Comparison of ENCODE assay signal across 16 cellular contexts in the genomic region with DNA sequence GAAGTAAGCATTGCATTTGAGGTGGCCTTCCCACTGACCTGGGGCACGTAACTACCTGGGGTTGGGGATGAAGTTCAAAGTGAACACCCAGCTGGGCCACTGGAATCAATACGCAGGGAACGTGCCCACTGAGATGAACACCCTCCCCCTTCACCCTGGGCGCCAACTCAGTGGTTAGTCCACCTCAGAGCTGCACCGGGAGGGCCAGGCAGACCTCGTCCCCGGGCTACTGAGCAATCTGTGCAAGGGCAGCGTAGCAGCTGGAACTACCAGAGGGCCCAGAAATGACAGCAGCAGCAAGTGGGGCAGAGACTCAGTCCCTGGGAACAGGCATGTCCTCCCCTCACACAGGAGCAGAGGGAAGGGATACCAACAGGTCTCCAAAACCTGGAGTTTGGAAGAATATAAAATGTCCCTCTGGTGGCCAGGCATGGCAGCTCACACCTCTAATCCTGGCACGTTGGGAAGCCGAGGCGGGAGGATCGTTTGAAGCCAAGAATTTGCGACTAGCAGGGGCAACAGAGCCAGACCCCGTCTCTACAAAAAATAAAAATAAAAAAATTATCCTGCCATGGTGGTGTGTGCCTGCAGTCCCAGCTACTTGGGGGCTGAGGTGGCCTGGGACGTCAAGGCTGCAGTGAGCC.
A peak's percentile ranks its signal among the peaks of the same experiment; 100 is the strongest.
DNase-seq lines count a peak whose midpoint lies in the region; ATAC-seq, FAIRE-seq and TF ChIP-seq lines count a peak whose summit lies in the region.
"Had no signal": no experiment of that assay in that cellular context is flagged by ENCODE, and none has a peak within 500 bp of the region (broad histone marks: within the 10 kb centered on the region; RNA-seq: fewer than 3 reads in every experiment).

No MANE protein-coding gene starts in this region.

- DNase-seq in HepG2 (ENCODE audit: low spot score): no peak
- DNase-seq in right lobe of liver: no peak
- no peak for DNase-seq in glutamatergic neuron
- DNase-seq in NCI-H2196 (lab: John Stamatoyannopoulos, UW; ENCODE audit: unreplicated experiment): no peak
- DNase-seq in DMS 273 treated with DMSO at 0.1 percent for 48 hours (lab: John Stamatoyannopoulos, UW): no peak
- no peak for DNase-seq in natural killer cell treated with Interleukin-12 subunit alpha and Interleukin-12 subunit beta and Interleukin-15 and Interleukin-18, amount 100 ng/mL, for 72 hours (ENCODE audit: low spot score)
- DNase-seq in NCI-H2107 (lab: John Stamatoyannopoulos, UW): no peak
- DNase-seq: activated CD4-positive, alpha-beta memory T cell treated with anti-CD3 and anti-CD28 coated beads for 36 hours; mucosa of descending colon; NCI-H1048; NCI-H345; T1000 had no signal

- peaks cover 13% of the 10 kb centered on the region; the same call in 1 of the 2 replicates for H4K20me1 ChIP-seq in HepG2 (ENCODE audit: insufficient read depth, low read length)

- no peaks in the 10 kb centered on the region for H3K27me3 ChIP-seq in HepG2 (ENCODE audit: control insufficient read depth in 1 of 2, insufficient read depth in 2 of 2, low read length in 2 of 2)
- no peaks in the 10 kb centered on the region for H3K27me3 ChIP-seq in right lobe of liver
- H3K27me3 ChIP-seq: vagina had no signal

- TF ChIP-seq CTCF in HepG2 (CRISPR knock-in tag; IDR thresholded peaks at IDR 0.05) (no peak), right lobe of liver (IDR thresholded peaks at IDR 0.05) (peak in 1 of 4 donors; percentile 15), glutamatergic neuron (IDR thresholded peaks at IDR 0.05; ENCODE audit: partially characterized antibody, unreplicated experiment) (peak; percentile 70)

- H3K4me1 Mint-ChIP-seq in glutamatergic neuron (ENCODE audit: low read depth, unreplicated experiment): peaks cover 15% of the 10 kb centered on the region
- peaks cover 0 to 3% of the 10 kb centered on the region in 2 donors for H3K4me1 Mint-ChIP-seq in natural killer cell treated with Interleukin-12 subunit alpha and Interleukin-12 subunit beta and Interleukin-15 and Interleukin-18, amount 100 ng/mL, for 72 hours (ENCODE audit: low read depth in 2 of 2)

- H3K9me3 ChIP-seq in HepG2 (ENCODE audit: low read length): no peaks in the 10 kb centered on the region
- H3K9me3 ChIP-seq in right lobe of liver: no peaks in the 10 kb centered on the region
- H3K9me3 ChIP-seq: mucosa of descending colon, vagina had no signal

- peaks cover 2% of the 10 kb centered on the region for H3K9me3 Mint-ChIP-seq in glutamatergic neuron (ENCODE audit: unreplicated experiment)
- H3K9me3 Mint-ChIP-seq in natural killer cell treated with Interleukin-12 subunit alpha and Interleukin-12 subunit beta and Interleukin-15 and Interleukin-18, amount 100 ng/mL, for 72 hours: no peaks in the 10 kb centered on the region
- H3K9me3 Mint-ChIP-seq: activated CD4-positive, alpha-beta memory T cell treated with anti-CD3 and anti-CD28 coated beads for 36 hours; activated T-helper 2 cell treated with anti-CD3 and anti-CD28 coated beads, Interferon-gamma antibody, Interleukin-2, Interleukin-4, amounts not matched to agents 10 μg/mL and 5 μg/mL and 100 μg/mL, durations not matched to agents 14 hours and 24 hours and 36 hours had no signal

- H3K79me2 ChIP-seq in HepG2 (ENCODE audit: insufficient read depth, low read length): no peaks in the 10 kb centered on the region

- H3K4me2 ChIP-seq in HepG2 (ENCODE audit: low read depth, low read length): no peak overlapping the region

- WGBS in HepG2 (ENCODE audit: low lambda C conversion rate): 97% methylated on average over 14 of the region's 15 CpGs
- 64% methylated on average over 12 of the region's 15 CpGs for WGBS in right lobe of liver (ENCODE audit: insufficient coverage, low coverage, low lambda C conversion rate, missing lambda C conversion rate)

- TF ChIP-seq RAD21 in HepG2 (CRISPR knock-in tag; IDR thresholded peaks at IDR 0.05): no peak

- H3K36me3 ChIP-seq in HepG2 (replicated peaks in 1 of 2; ENCODE audit: control insufficient read depth in 1 of 2, insufficient read depth in 2 of 2, low read length in 2 of 2) (peaks cover 23 to 51% of the 10 kb centered on the region in 2 experiments), right lobe of liver (no peaks in the 10 kb centered on the region)
- H3K36me3 ChIP-seq: vagina had no signal

- H3K36me3 Mint-ChIP-seq in glutamatergic neuron (ENCODE audit: unreplicated experiment): no peaks in the 10 kb centered on the region
- H3K36me3 Mint-ChIP-seq in natural killer cell treated with Interleukin-12 subunit alpha and Interleukin-12 subunit beta and Interleukin-15 and Interleukin-18, amount 100 ng/mL, for 72 hours: no peaks in the 10 kb centered on the region
- H3K36me3 Mint-ChIP-seq: activated CD4-positive, alpha-beta memory T cell treated with anti-CD3 and anti-CD28 coated beads for 36 hours had no signal

- H3K9ac ChIP-seq in HepG2 (ENCODE audit: insufficient read depth, low read depth, low read length): no peak overlapping the region

- TF ChIP-seq EP300 in HepG2 (IDR thresholded peaks at IDR 0.05; ENCODE audit: low read depth in 2 of 2, low read length in 2 of 2) (no peak), HepG2 (CRISPR knock-in tag; IDR thresholded peaks at IDR 0.05; ENCODE audit: borderline replicate concordance) (no peak)

- no TSS peak for BruUV-seq in HepG2 (replicated peaks; lab: Mats Ljungman, UMichigan)

- intact Hi-C loops in HepG2 (cut with micrococcal nuclease; ENCODE audit: unreplicated experiment): no loop called here
- intact Hi-C loops in right lobe of liver (cut with DNase I): loop anchor here (5.0 kb wide), 2 partner anchors 146 to 171 kb away; a partner anchor contains a TSS

- H3K4me3 ChIP-seq in HepG2 (replicated peaks in 1 of 3; ENCODE audit: insufficient read depth in 1 of 3, low read depth in 2 of 3, low read length in 3 of 3): no peak overlapping the region
- no peak overlapping the region for H3K4me3 ChIP-seq in right lobe of liver
- H3K4me3 ChIP-seq: mucosa of descending colon, vagina had no signal

- H3K4me3 Mint-ChIP-seq in glutamatergic neuron (ENCODE audit: unreplicated experiment): no peak overlapping the region
- H3K4me3 Mint-ChIP-seq in natural killer cell treated with Interleukin-12 subunit alpha and Interleukin-12 subunit beta and Interleukin-15 and Interleukin-18, amount 100 ng/mL, for 72 hours: no peak overlapping the region
- H3K4me3 Mint-ChIP-seq: activated CD4-positive, alpha-beta memory T cell treated with anti-CD3 and anti-CD28 coated beads for 36 hours had no signal

- TF ChIP-seq POLR2A in HepG2 (IDR thresholded peaks at IDR 0.05; ENCODE audit: insufficient read depth in 1 of 2, low read depth in 2 of 2, low read length in 2 of 2): no peak
- no peak for TF ChIP-seq POLR2A in right lobe of liver (IDR thresholded peaks at IDR 0.05)

- H3K27me3 Mint-ChIP-seq in glutamatergic neuron (ENCODE audit: unreplicated experiment): peaks cover 6% of the 10 kb centered on the region
- no peaks in the 10 kb centered on the region for H3K27me3 Mint-ChIP-seq in natural killer cell treated with Interleukin-12 subunit alpha and Interleukin-12 subunit beta and Interleukin-15 and Interleukin-18, amount 100 ng/mL, for 72 hours
- H3K27me3 Mint-ChIP-seq: activated CD4-positive, alpha-beta memory T cell treated with anti-CD3 and anti-CD28 coated beads for 36 hours had no signal

- no peak overlapping the region for H3K27ac Mint-ChIP-seq in glutamatergic neuron (ENCODE audit: unreplicated experiment)
- no peak overlapping the region for H3K27ac Mint-ChIP-seq in natural killer cell treated with Interleukin-12 subunit alpha and Interleukin-12 subunit beta and Interleukin-15 and Interleukin-18, amount 100 ng/mL, for 72 hours
- H3K27ac Mint-ChIP-seq: activated CD4-positive, alpha-beta memory T cell treated with anti-CD3 and anti-CD28 coated beads for 36 hours; activated T-helper 2 cell treated with anti-CD3 and anti-CD28 coated beads, Interferon-gamma antibody, Interleukin-2, Interleukin-4, amounts not matched to agents 10 μg/mL and 5 μg/mL and 100 μg/mL, durations not matched to agents 14 hours and 24 hours and 36 hours had no signal

- CTCF ChIA-PET in HepG2 (lab: Yijun Ruan, JAX; ENCODE audit: low intra/inter-chr PET ratio, low total read pairs): interaction anchor here (1.5 to 2.0 kb wide), 2 partner anchors 150 to 177 kb away, joined by 4 to 8 read pairs; no protein-coding TSS in a partner anchor

- H3K27ac ChIP-seq in HepG2 (ENCODE audit: extremely low read length, insufficient read depth, low read length) (no peak overlapping the region), right lobe of liver (no peak overlapping the region), angular gyrus (ENCODE audit: low read depth, low read length) (peak overlapping the region; percentile 58)
- H3K27ac ChIP-seq: vagina had no signal

- no peak for FAIRE-seq in HepG2 (lab: Jason Lieb, UNC)
- FAIRE-seq: RCC 7860 had no signal

- H2AFZ ChIP-seq in HepG2 (ENCODE audit: low read length): no peak overlapping the region

- POLR2A ChIA-PET in HepG2 (lab: Yijun Ruan, JAX): interaction anchor here (0.9 kb wide), 1 partner anchor 156 kb away, joined by 3 read pairs; no protein-coding TSS in a partner anchor

- H3K4me1 ChIP-seq in HepG2 (ENCODE audit: insufficient read depth, low read length) (peaks cover 45% of the 10 kb centered on the region), right lobe of liver (no peaks in the 10 kb centered on the region)

- ATAC-seq in HepG2 (no peak), right lobe of liver (no peak)
- ATAC-seq in natural killer cell treated with Interleukin-12 subunit alpha and Interleukin-12 subunit beta and Interleukin-15 and Interleukin-18, amount 100 ng/mL, for 72 hours: no peak

- in situ Hi-C loops in HepG2 (cut with HindIII; ENCODE audit: extremely low pct_ligation_motif_present, low pct_unique_long_range_greater_than_20kb): loop anchor here (5.0 kb wide), 1 partner anchor 146 kb away; a partner anchor contains a TSS

TF ChIP-seq in HepG2, 621 proteins besides CTCF, POLR2A, EP300 and RAD21 (continues in another document):
- TF ChIP-seq, protein P1, sequence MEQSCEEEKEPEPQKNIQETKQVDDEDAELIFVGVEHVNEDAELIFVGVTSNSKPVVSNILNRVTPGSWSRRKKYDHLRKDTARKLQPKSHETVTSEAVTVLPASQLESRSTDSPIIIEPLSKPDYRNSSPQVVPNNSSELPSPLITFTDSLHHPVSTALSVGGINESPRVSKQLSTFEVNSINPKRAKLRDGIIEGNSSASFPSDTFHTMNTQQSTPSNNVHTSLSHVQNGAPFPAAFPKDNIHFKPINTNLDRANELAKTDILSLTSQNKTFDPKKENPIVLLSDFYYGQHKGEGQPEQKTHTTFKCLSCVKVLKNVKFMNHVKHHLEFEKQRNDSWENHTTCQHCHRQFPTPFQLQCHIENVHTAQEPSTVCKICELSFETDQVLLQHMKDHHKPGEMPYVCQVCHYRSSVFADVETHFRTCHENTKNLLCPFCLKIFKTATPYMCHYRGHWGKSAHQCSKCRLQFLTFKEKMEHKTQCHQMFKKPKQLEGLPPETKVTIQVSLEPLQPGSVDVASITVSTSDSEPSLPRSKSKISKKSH (CRISPR knock-in tag; IDR thresholded peaks at IDR 0.05; ENCODE audit: borderline replicate concordance): 0 out of 2 replicates have a peak, but pooled peaks have one; percentile 19
- no peak for TF ChIP-seq ZNF557 (CRISPR knock-in tag; IDR thresholded peaks at IDR 0.05)
